In the genomic region with DNA sequence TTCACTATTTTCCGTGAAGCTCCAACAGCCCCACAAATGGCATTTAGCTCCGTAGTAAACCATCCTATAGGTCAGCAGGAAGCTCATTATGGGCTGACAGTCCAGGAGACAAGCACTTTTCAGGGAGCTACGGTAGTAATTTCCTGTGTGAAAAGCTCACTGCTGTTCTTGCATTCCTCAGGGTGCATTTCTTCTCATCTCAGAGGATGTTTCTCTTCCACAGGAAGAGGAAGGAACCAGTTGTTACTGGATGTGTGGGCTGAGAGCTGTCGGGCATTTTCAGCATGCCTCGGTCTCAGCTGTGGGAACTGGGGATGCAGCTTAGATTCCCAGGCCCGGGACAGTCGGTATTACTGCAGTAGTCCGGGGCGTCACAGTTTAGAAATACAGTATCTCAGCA, we compare ENCODE assay signal across 11 cellular contexts.
DNase-seq lines count a peak whose midpoint lies in the region; TF ChIP-seq lines count a peak whose summit lies in the region.
"Had no signal": no experiment of that assay in that cellular context is flagged by ENCODE, and none has a peak within 500 bp of the region (broad histone marks: within the 10 kb centered on the region; RNA-seq: fewer than 3 reads in every experiment).

No MANE protein-coding gene starts in this region.

- POLR2A ChIA-PET in AG04449 (lab: Yijun Ruan, JAX) (interaction anchor here (0.5 to 2.6 kb wide), 5 partner anchors 67 to 101 kb away, joined by 3 to 27 read pairs (median 3); a partner anchor contains a TSS), OCI-LY7 (lab: Charles Lee) (interaction anchor here (0.5 to 1.8 kb wide), 2 partner anchors 10 to 910 kb away, joined by 3 to 5 read pairs; no protein-coding TSS in a partner anchor)

- no peaks in the 10 kb centered on the region for H3K9me3 Mint-ChIP-seq in nephron
- H3K9me3 Mint-ChIP-seq: activated T-helper 2 cell treated with anti-CD3 and anti-CD28 coated beads, Interferon-gamma antibody, Interleukin-2, Interleukin-4, amounts not matched to agents 10 μg/mL and 5 μg/mL and 100 μg/mL, durations not matched to agents 14 hours and 24 hours and 36 hours had no signal

- H3K4me1 Mint-ChIP-seq in nephron, result peaks cover 40% of the 10 kb centered on the region

- peaks cover 3% of the 10 kb centered on the region for H3K4me1 ChIP-seq in NT2/D1 (ENCODE audit: insufficient read depth, insufficient read length)
- peaks cover 15% of the 10 kb centered on the region for H3K4me1 ChIP-seq in fibroblast of lung (ENCODE audit: control insufficient read depth, extremely low read depth, insufficient read depth, low read length)
- no peaks in the 10 kb centered on the region for H3K4me1 ChIP-seq in OCI-LY7 (ENCODE audit: insufficient read depth, low read length, poor library complexity, severe bottlenecking)

- peak overlapping the region; percentile 69 for H3K27ac ChIP-seq in fibroblast of lung (ENCODE audit: insufficient read depth, low read length)
- H3K27ac ChIP-seq in OCI-LY7 (ENCODE audit: low read depth, low read length, poor library complexity, severe bottlenecking), result no peak overlapping the region

- CTCF ChIA-PET in AG04449 (lab: Yijun Ruan, JAX), result interaction anchor here (0.8 to 3.2 kb wide), 6 partner anchors 9 to 436 kb away, joined by 3 to 14 read pairs (median 5); no protein-coding TSS in a partner anchor
- CTCF ChIA-PET in OCI-LY7 (lab: Charles Lee; ENCODE audit: unreplicated experiment), result no interaction called here

- H3K27me3 Mint-ChIP-seq in nephron (ENCODE audit: low read depth), result no peaks in the 10 kb centered on the region

- H3K9ac ChIP-seq in NT2/D1 (ENCODE audit: insufficient read length, low read depth) (no peak overlapping the region), fibroblast of lung (ENCODE audit: insufficient read depth, low read length) (peak overlapping the region; percentile 43)

- H3K4me2 ChIP-seq in fibroblast of lung (ENCODE audit: extremely low read depth, insufficient read depth, low read length) (peak overlapping the region; percentile 67), OCI-LY7 (ENCODE audit: low read length) (no peak overlapping the region)

- DNase-seq in AG04449 (ENCODE audit: low read depth, low spot score) (peak; percentile 62), NT2/D1 (ENCODE audit: low read depth, low spot score) (peak; percentile 42), fibroblast of lung (ENCODE audit: low read depth in 2 of 2) (peak; percentile 69 to 81), NCI-H2171 (lab: John Stamatoyannopoulos, UW) (no peak), middle frontal gyrus (ENCODE audit: extremely low spot score, low spot score) (no peak), NCI-H2029 treated with DMSO at 0.1 percent for 48 hours (lab: John Stamatoyannopoulos, UW) (no peak), OCI-LY7 (ENCODE audit: low spot score) (no peak)
- DNase-seq: BE2C, small intestine had no signal

- no peaks in the 10 kb centered on the region for H4K20me1 ChIP-seq in fibroblast of lung (ENCODE audit: control insufficient read depth, extremely low read depth, insufficient read depth, low read length)
- no peaks in the 10 kb centered on the region for H4K20me1 ChIP-seq in OCI-LY7 (ENCODE audit: insufficient read depth, low read length)

- intact Hi-C loops in OCI-LY7 (cut with micrococcal nuclease; ENCODE audit: unreplicated experiment), result no loop called here

- TF ChIP-seq CTCF in AG04449 (IDR thresholded peaks at IDR 0.05; ENCODE audit: insufficient read depth, low read length, missing control alignments) (no peak), fibroblast of lung (conservative IDR thresholded peaks at IDR 0.05 in 1 of 2, IDR thresholded peaks at IDR 0.05 in 1 of 2; ENCODE audit: low read depth in 1 of 2, low read length in 2 of 2) (no peak), nephron (IDR thresholded peaks at IDR 0.05; ENCODE audit: unreplicated experiment in 3 of 3) (no peak), OCI-LY7 (conservative IDR thresholded peaks at IDR 0.05; ENCODE audit: low read length) (no peak)

- no peaks in the 10 kb centered on the region for H3K36me3 Mint-ChIP-seq in nephron (ENCODE audit: low read depth)

- no TSS peak for BruUV-seq in OCI-LY7 (replicated peaks; lab: Mats Ljungman, UMichigan)

- H3K36me3 ChIP-seq in NT2/D1 (ENCODE audit: insufficient read depth, insufficient read length, low read length), result no peaks in the 10 kb centered on the region
- no peaks in the 10 kb centered on the region for H3K36me3 ChIP-seq in fibroblast of lung (ENCODE audit: control insufficient read depth, insufficient read depth, low read length)
- H3K36me3 ChIP-seq in OCI-LY7 (ENCODE audit: insufficient read depth, low read length), result no peaks in the 10 kb centered on the region
- H3K36me3 ChIP-seq: BE2C had no signal

- H3K79me2 ChIP-seq in fibroblast of lung (ENCODE audit: control insufficient read depth, insufficient read depth, low read length) (no peaks in the 10 kb centered on the region), OCI-LY7 (ENCODE audit: insufficient read depth, low read depth, low read length) (no peaks in the 10 kb centered on the region)

- no peaks in the 10 kb centered on the region for H3K9me2 ChIP-seq in OCI-LY7 (ENCODE audit: insufficient read depth, low read length)

- H3K4me3 ChIP-seq in AG04449 (ENCODE audit: low read depth, low read length) (no peak overlapping the region), NT2/D1 (ENCODE audit: insufficient read length, low read depth) (no peak overlapping the region), fibroblast of lung (replicated peaks in 1 of 4; ENCODE audit: control extremely low read depth in 1 of 4, insufficient read depth in 1 of 4, low read depth in 3 of 4, low read length in 4 of 4) (peak overlapping the region in 2 of 4 experiments; percentile 5 to 24), OCI-LY7 (ENCODE audit: low read depth, low read length, poor library complexity, severe bottlenecking) (no peak overlapping the region)

- no peaks in the 10 kb centered on the region for H3K27me3 ChIP-seq in NT2/D1 (ENCODE audit: insufficient read depth, insufficient read length)
- no peaks in the 10 kb centered on the region for H3K27me3 ChIP-seq in fibroblast of lung (ENCODE audit: control insufficient read depth, insufficient read depth, low read length)
- H3K27me3 ChIP-seq: BE2C had no signal

- H2AFZ ChIP-seq in fibroblast of lung (ENCODE audit: low read length) (peak overlapping the region; percentile 45), OCI-LY7 (ENCODE audit: low read length) (no peak overlapping the region)

- H3K27ac Mint-ChIP-seq in nephron, result peak overlapping the region; percentile 79 to 87 (median 81)
- H3K27ac Mint-ChIP-seq: activated T-helper 2 cell treated with anti-CD3 and anti-CD28 coated beads, Interferon-gamma antibody, Interleukin-2, Interleukin-4, amounts not matched to agents 10 μg/mL and 5 μg/mL and 100 μg/mL, durations not matched to agents 14 hours and 24 hours and 36 hours had no signal

- H3K9me3 ChIP-seq in NT2/D1 (ENCODE audit: insufficient read depth, low read length), result no peaks in the 10 kb centered on the region
- H3K9me3 ChIP-seq in fibroblast of lung (ENCODE audit: control insufficient read depth, insufficient read depth, low read depth, low read length), result no peaks in the 10 kb centered on the region
- no peaks in the 10 kb centered on the region for H3K9me3 ChIP-seq in OCI-LY7 (ENCODE audit: low read length)
- H3K9me3 ChIP-seq: BE2C had no signal

- H3K4me3 Mint-ChIP-seq in nephron, result peak overlapping the region in 2 of 3 experiments; percentile 31 to 48

Comparison
In these comparisons a context has a peak if more than half of its experiments do, and no peak if none do; other contexts are left out.
1. DNase-seq: peak in AG04449 (single experiment), NT2/D1 (single experiment) and fibroblast of lung (2 of 2); none in NCI-H2171 (single experiment), middle frontal gyrus (single experiment), NCI-H2029 treated with DMSO at 0.1 percent for 48 hours (single experiment) and OCI-LY7 (single experiment).